Comparison of ENCODE assay signal across 1 cellular context in genomic region chr6:169810066-169810989, GRCh38.
A peak's percentile ranks its signal among the peaks of the same experiment; 100 is the strongest.
TF ChIP-seq lines count a peak whose summit lies in the region.

No MANE protein-coding gene starts in this region.

TF ChIP-seq in HepG2, 621 proteins besides CTCF, POLR2A, EP300 and RAD21 (continued from another document and continues in another):
- TF ChIP-seq ZBTB34 (CRISPR knock-in tag; IDR thresholded peaks at IDR 0.05) (no peak), ZNF180 (CRISPR knock-in tag; IDR thresholded peaks at IDR 0.05; ENCODE audit: borderline replicate concordance, low read depth) (no peak), CREB3 (CRISPR knock-in tag; IDR thresholded peaks at IDR 0.05) (no peak), ZNF256 (CRISPR knock-in tag; conservative IDR thresholded peaks at IDR 0.05) (no peak), MATR3 (CRISPR knock-in tag; IDR thresholded peaks at IDR 0.05) (no peak), KDM5A (IDR thresholded peaks at IDR 0.05; ENCODE audit: borderline replicate concordance, low read length) (no peak), ZNF510 (CRISPR knock-in tag; IDR thresholded peaks at IDR 0.05; ENCODE audit: low read depth) (no peak), MIER2 (CRISPR knock-in tag; IDR thresholded peaks at IDR 0.05) (no peak), IRF9 (CRISPR knock-in tag; IDR thresholded peaks at IDR 0.05; ENCODE audit: borderline replicate concordance) (no peak), KDM2A (CRISPR knock-in tag; IDR thresholded peaks at IDR 0.05; ENCODE audit: borderline replicate concordance, low read depth) (no peak), YEATS2 (CRISPR knock-in tag; IDR thresholded peaks at IDR 0.05; ENCODE audit: borderline replicate concordance) (no peak), HNRNPK (IDR thresholded peaks at IDR 0.05; ENCODE audit: low read depth, low read length, poor library complexity, severe bottlenecking) (no peak), SP4 (CRISPR knock-in tag; IDR thresholded peaks at IDR 0.05) (peak; percentile 64; the same call in 1 of the 2 replicates), NFAT5 (CRISPR knock-in tag; IDR thresholded peaks at IDR 0.05) (no peak), ESRRA (CRISPR knock-in tag; IDR thresholded peaks at IDR 0.05; ENCODE audit: low read depth) (no peak), RNF2 (conservative IDR thresholded peaks at IDR 0.05; ENCODE audit: low read depth) (no peak), ZNF569 (CRISPR knock-in tag; IDR thresholded peaks at IDR 0.05; ENCODE audit: borderline replicate concordance) (no peak), SMAD9 (CRISPR knock-in tag; IDR thresholded peaks at IDR 0.05) (no peak), IRF1 (CRISPR knock-in tag; IDR thresholded peaks at IDR 0.05; ENCODE audit: low read depth) (no peak), PAX8 (CRISPR knock-in tag; IDR thresholded peaks at IDR 0.05; ENCODE audit: borderline replicate concordance) (no peak), SP2 (CRISPR knock-in tag; IDR thresholded peaks at IDR 0.05) (no peak), JARID2 (CRISPR knock-in tag; IDR thresholded peaks at IDR 0.05; ENCODE audit: insufficient replicate concordance) (no peak), ZNF737 (CRISPR knock-in tag; IDR thresholded peaks at IDR 0.05; ENCODE audit: borderline replicate concordance) (no peak), E2F2 (CRISPR knock-in tag; IDR thresholded peaks at IDR 0.05; ENCODE audit: borderline replicate concordance) (no peak), HIVEP1 (CRISPR knock-in tag; IDR thresholded peaks at IDR 0.05) (peak; percentile 78), TAF1 (CRISPR knock-in tag; IDR thresholded peaks at IDR 0.05) (no peak; the same call in 1 of the 2 replicates), CBX2 (IDR thresholded peaks at IDR 0.05; ENCODE audit: low read depth, low read length) (no peak), CBX2 (CRISPR knock-in tag; IDR thresholded peaks at IDR 0.05; ENCODE audit: low read depth) (no peak), ZNF225 (CRISPR knock-in tag; IDR thresholded peaks at IDR 0.05) (0 out of 2 replicates have a peak, but pooled peaks have one; percentile 55), PLSCR1 (CRISPR knock-in tag; IDR thresholded peaks at IDR 0.05; ENCODE audit: borderline replicate concordance) (no peak), ZNF720 (CRISPR knock-in tag; IDR thresholded peaks at IDR 0.05) (no peak), ZNF772 (CRISPR knock-in tag; IDR thresholded peaks at IDR 0.05) (0 out of 2 replicates have a peak, but pooled peaks have one; percentile 26), ZEB1 (IDR thresholded peaks at IDR 0.05; ENCODE audit: insufficient replicate concordance, low read depth) (peak; percentile 83), NAIF1 (CRISPR knock-in tag; IDR thresholded peaks at IDR 0.05; ENCODE audit: borderline replicate concordance) (no peak), ZNF326 (CRISPR knock-in tag; IDR thresholded peaks at IDR 0.05; ENCODE audit: borderline replicate concordance) (no peak), ELF1 (CRISPR knock-in tag; IDR thresholded peaks at IDR 0.05) (peak; percentile 72), NRL (CRISPR knock-in tag; IDR thresholded peaks at IDR 0.05; ENCODE audit: borderline replicate concordance) (peak; percentile 71), XBP1 (CRISPR knock-in tag; IDR thresholded peaks at IDR 0.05) (peak; percentile 72; the same call in 1 of the 2 replicates), ZNF431 (CRISPR knock-in tag; IDR thresholded peaks at IDR 0.05; ENCODE audit: borderline replicate concordance, low read depth) (no peak), ZNF615 (CRISPR knock-in tag; IDR thresholded peaks at IDR 0.05; ENCODE audit: borderline replicate concordance) (no peak), ZBTB37 (CRISPR knock-in tag; IDR thresholded peaks at IDR 0.05) (no peak), ZNF343 (CRISPR knock-in tag; IDR thresholded peaks at IDR 0.05) (no peak), ZNF451 (CRISPR knock-in tag; IDR thresholded peaks at IDR 0.05) (0 out of 2 replicates have a peak, but pooled peaks have one; percentile 15), ZBTB49 (CRISPR knock-in tag; IDR thresholded peaks at IDR 0.05; ENCODE audit: borderline replicate concordance) (no peak), PRDM10 (CRISPR knock-in tag; IDR thresholded peaks at IDR 0.05; ENCODE audit: low read depth) (no peak)
